In genomic region chr3:23567917-23568316, GRCh38 we compare ENCODE assay signal across 9 cellular contexts.
DNase-seq lines count a peak whose midpoint lies in the region; ATAC-seq, FAIRE-seq and TF ChIP-seq lines count a peak whose summit lies in the region.
"Had no signal": no experiment of that assay in that cellular context is flagged by ENCODE, and none has a peak within 500 bp of the region (broad histone marks: within the 10 kb centered on the region; RNA-seq: fewer than 3 reads in every experiment).

No MANE protein-coding gene starts in this region.

- no peaks in the 10 kb centered on the region for H3K36me3 ChIP-seq in IMR-90 (ENCODE audit: control insufficient read depth, insufficient read depth, low read length)
- H3K36me3 ChIP-seq in bronchial epithelial cell (ENCODE audit: control insufficient read depth, insufficient read depth, low read length), result no peaks in the 10 kb centered on the region

- H2AK5ac ChIP-seq in IMR-90 (ENCODE audit: low read depth, low read length), result no peak overlapping the region

- dilution Hi-C loops in IMR-90 (cut with HindIII; ENCODE audit: low sequenced_read_pairs, unreplicated experiment), result no loop called here

- H4K8ac ChIP-seq in IMR-90 (ENCODE audit: low read depth in 2 of 2, low read length in 2 of 2), result no peak overlapping the region

- H3K18ac ChIP-seq in IMR-90 (ENCODE audit: low read depth, low read length), result no peak overlapping the region

- TF ChIP-seq POLR2A in IMR-90 (IDR thresholded peaks at IDR 0.05; ENCODE audit: low read depth, low read length), result no peak

- no peak overlapping the region for H2BK20ac ChIP-seq in IMR-90 (ENCODE audit: low read depth, low read length)

- no peak overlapping the region for H2AFZ ChIP-seq in IMR-90 (replicated peaks; ENCODE audit: low read length, poor library complexity)

- peak; percentile 28; the same call in 1 of the 2 replicates for TF ChIP-seq RAD21 in IMR-90 (IDR thresholded peaks at IDR 0.05; ENCODE audit: low read length)

- H3K9me3 ChIP-seq in IMR-90 (ENCODE audit: control insufficient read depth, insufficient read depth, low read length), result no peaks in the 10 kb centered on the region

- H4K20me1 ChIP-seq in IMR-90 (ENCODE audit: insufficient read depth, low read length), result no peaks in the 10 kb centered on the region

- DNase-seq in IMR-90, result peak; percentile 95
- DNase-seq in bronchial epithelial cell (ENCODE audit: low read depth), result peak; percentile 91
- DNase-seq in osteocyte (ENCODE audit: extremely low spot score, unreplicated experiment), result no peak
- no peak for DNase-seq in omental fat pad (ENCODE audit: low spot score)
- no peak for DNase-seq in NCI-H1694 treated with DMSO at 0.1 percent for 48 hours (lab: John Stamatoyannopoulos, UW)
- DNase-seq: stimulated activated CD4-positive, alpha-beta T cell treated with anti-CD3 and anti-CD28 coated beads, Interleukin-12 subunit alpha, Interleukin-12 subunit beta, amount 100 ng/mL, for 4 hours had no signal

- H4K91ac ChIP-seq in IMR-90 (ENCODE audit: insufficient read depth, low read depth, low read length), result no peak overlapping the region

- no peak overlapping the region for H3K23ac ChIP-seq in IMR-90 (ENCODE audit: low read depth, low read length)

- no peaks in the 10 kb centered on the region for H3K36me3 Mint-ChIP-seq in osteocyte (ENCODE audit: unreplicated experiment)

- ATAC-seq in GM18498 (IDR thresholded peaks at IDR 0.05; ENCODE audit: unreplicated experiment), result peak; percentile 57
- peak; percentile 78 for ATAC-seq in IMR-90 (ENCODE audit: low read depth)
- no peak for ATAC-seq in omental fat pad (ENCODE audit: low FRiP score)
- no peak for ATAC-seq in GM19351 (IDR thresholded peaks at IDR 0.05; ENCODE audit: unreplicated experiment)
- no peak for ATAC-seq in HG02973 (IDR thresholded peaks at IDR 0.05; ENCODE audit: unreplicated experiment)

- peaks cover 3% of the 10 kb centered on the region for H3K4me1 ChIP-seq in IMR-90 (ENCODE audit: control insufficient read depth, insufficient read depth, low read length)

- BruUV-seq in IMR-90 (replicated peaks; lab: Mats Ljungman, UMichigan), result no TSS peak

- no peak overlapping the region for H3K27ac ChIP-seq in IMR-90 (ENCODE audit: insufficient read depth, low read length)

- TF ChIP-seq CTCF in IMR-90 (conservative IDR thresholded peaks at IDR 0.05; ENCODE audit: low read depth, low read length), result no peak
- no peak for TF ChIP-seq CTCF in bronchial epithelial cell (IDR thresholded peaks at IDR 0.05; ENCODE audit: insufficient read depth, low read length, severe bottlenecking)
- no peak for TF ChIP-seq CTCF in osteocyte (IDR thresholded peaks at IDR 0.05)
- no peak for TF ChIP-seq CTCF in omental fat pad (IDR thresholded peaks at IDR 0.05)

- no peak overlapping the region for H2BK120ac ChIP-seq in IMR-90 (ENCODE audit: low read depth, low read length)

- intact Hi-C loops in IMR-90 (cut with micrococcal nuclease), result no loop called here

- WGBS in IMR-90 (ENCODE audit: extremely low coverage in 2 of 2, insufficient read length in 1 of 2), 2 experiments, result no CpG with 5 or more reads among the region's 3 CpGs

- no peak overlapping the region for H4K5ac ChIP-seq in IMR-90 (ENCODE audit: low read depth, low read length)

- H2BK5ac ChIP-seq in IMR-90 (ENCODE audit: low read depth, low read length, poor library complexity, severe bottlenecking), result no peak overlapping the region

- no peak overlapping the region for H2BK15ac ChIP-seq in IMR-90 (ENCODE audit: low read depth, low read length)

- POLR2A ChIA-PET in IMR-90 (lab: Charles Lee; ENCODE audit: unreplicated experiment), result no interaction called here

- peak overlapping the region; percentile 78 for H3K27ac Mint-ChIP-seq in osteocyte (ENCODE audit: unreplicated experiment)

- H3K4ac ChIP-seq in IMR-90 (ENCODE audit: low read depth, low read length), result no peak overlapping the region

- CTCF ChIA-PET in IMR-90 (lab: Yijun Ruan, JAX), result no interaction called here

- H3K4me1 Mint-ChIP-seq in osteocyte (ENCODE audit: unreplicated experiment), result peaks cover 34% of the 10 kb centered on the region

- H3K4me3 Mint-ChIP-seq in osteocyte (ENCODE audit: unreplicated experiment), result no peak overlapping the region

- H3K79me1 ChIP-seq in IMR-90 (ENCODE audit: low read depth in 1 of 2, low read length in 2 of 2), result peaks cover 0 to 7% of the 10 kb centered on the region in 2 experiments; a peak in 3 of 4 replicates

- H3K27me3 ChIP-seq in IMR-90 (ENCODE audit: control insufficient read depth, insufficient read depth, low read length) (no peaks in the 10 kb centered on the region), bronchial epithelial cell (ENCODE audit: control insufficient read depth, insufficient read depth, low read length) (no peaks in the 10 kb centered on the region)

- no peak overlapping the region for H2AK9ac ChIP-seq in IMR-90 (replicated peaks; ENCODE audit: low read depth, low read length, poor library complexity)

- H3K4me2 ChIP-seq in IMR-90 (ENCODE audit: low read depth, low read length), result no peak overlapping the region

- no peak overlapping the region for H3K56ac ChIP-seq in IMR-90 (ENCODE audit: extremely low read depth, insufficient read depth, low read length)

- H3K27me3 Mint-ChIP-seq in osteocyte (ENCODE audit: unreplicated experiment), result no peaks in the 10 kb centered on the region

- H3K4me3 ChIP-seq in IMR-90 (ENCODE audit: insufficient read depth, low read depth, low read length), result no peak overlapping the region
- H3K4me3 ChIP-seq in bronchial epithelial cell (ENCODE audit: low read depth, low read length), result no peak overlapping the region

- H3K14ac ChIP-seq in IMR-90 (replicated peaks; ENCODE audit: low read depth, low read length), result no peak overlapping the region

- H3K9me1 ChIP-seq in IMR-90 (ENCODE audit: insufficient read depth, low read length), result peaks cover 5% of the 10 kb centered on the region; the same call in 1 of the 2 replicates

- H3K9ac ChIP-seq in IMR-90 (ENCODE audit: low read depth, low read length), result no peak overlapping the region

- H3K9me3 Mint-ChIP-seq in osteocyte (ENCODE audit: unreplicated experiment), result peaks cover 5% of the 10 kb centered on the region

- in situ Hi-C loops in IMR-90 (cut with MboI; ENCODE audit: low sequenced_read_pairs), result no loop called here

- FAIRE-seq in bronchial epithelial cell (lab: Jason Lieb, UNC), result no peak

TF ChIP-seq in IMR-90, 13 proteins besides CTCF, POLR2A, EP300 and RAD21:
- TF ChIP-seq MAFK (IDR thresholded peaks at IDR 0.05; ENCODE audit: low read depth, low read length) (no peak), MAZ (IDR thresholded peaks at IDR 0.05; ENCODE audit: borderline replicate concordance, low read depth, low read length) (no peak), USF2 (IDR thresholded peaks at IDR 0.05; ENCODE audit: low read depth, low read length) (peak; percentile 95), ELK1 (IDR thresholded peaks at IDR 0.05; ENCODE audit: borderline replicate concordance, low read depth, low read length) (no peak), RCOR1 (IDR thresholded peaks at IDR 0.05; ENCODE audit: insufficient replicate concordance, low read length) (no peak), SMC3 (IDR thresholded peaks at IDR 0.05; ENCODE audit: low read depth, low read length) (no peak), BHLHE40 (IDR thresholded peaks at IDR 0.05; ENCODE audit: low read depth, low read length) (peak; percentile 69), FOS (IDR thresholded peaks at IDR 0.05; ENCODE audit: low read depth, low read length) (peak; percentile 76), CEBPB (IDR thresholded peaks at IDR 0.05; ENCODE audit: low read depth, low read length) (0 out of 2 replicates have a peak, but pooled peaks have one; percentile 6), CHD1 (IDR thresholded peaks at IDR 0.05; ENCODE audit: low read depth, low read length) (no peak), MXI1 (IDR thresholded peaks at IDR 0.05; ENCODE audit: borderline replicate concordance, low read depth, low read length) (peak; percentile 39; the same call in 1 of the 2 replicates), NFE2L2 (IDR thresholded peaks at IDR 0.05; ENCODE audit: low read depth, low read length) (0 out of 2 replicates have a peak, but pooled peaks have one; percentile 8), RFX5 (IDR thresholded peaks at IDR 0.05; ENCODE audit: low read depth, low read length) (no peak)

Comparison
In these comparisons a context has a peak if more than half of its experiments do, and no peak if none do; other contexts are left out.
1. ATAC-seq: peak in GM18498 (single experiment) and IMR-90 (single experiment); none in omental fat pad (single experiment), GM19351 (single experiment) and HG02973 (single experiment).
2. DNase-seq: peak in IMR-90 (single experiment) and bronchial epithelial cell (single experiment); none in osteocyte (single experiment), omental fat pad (single experiment) and NCI-H1694 treated with DMSO at 0.1 percent for 48 hours (single experiment).